ENCODE assay signal across 8 cellular contexts in the genomic region with DNA sequence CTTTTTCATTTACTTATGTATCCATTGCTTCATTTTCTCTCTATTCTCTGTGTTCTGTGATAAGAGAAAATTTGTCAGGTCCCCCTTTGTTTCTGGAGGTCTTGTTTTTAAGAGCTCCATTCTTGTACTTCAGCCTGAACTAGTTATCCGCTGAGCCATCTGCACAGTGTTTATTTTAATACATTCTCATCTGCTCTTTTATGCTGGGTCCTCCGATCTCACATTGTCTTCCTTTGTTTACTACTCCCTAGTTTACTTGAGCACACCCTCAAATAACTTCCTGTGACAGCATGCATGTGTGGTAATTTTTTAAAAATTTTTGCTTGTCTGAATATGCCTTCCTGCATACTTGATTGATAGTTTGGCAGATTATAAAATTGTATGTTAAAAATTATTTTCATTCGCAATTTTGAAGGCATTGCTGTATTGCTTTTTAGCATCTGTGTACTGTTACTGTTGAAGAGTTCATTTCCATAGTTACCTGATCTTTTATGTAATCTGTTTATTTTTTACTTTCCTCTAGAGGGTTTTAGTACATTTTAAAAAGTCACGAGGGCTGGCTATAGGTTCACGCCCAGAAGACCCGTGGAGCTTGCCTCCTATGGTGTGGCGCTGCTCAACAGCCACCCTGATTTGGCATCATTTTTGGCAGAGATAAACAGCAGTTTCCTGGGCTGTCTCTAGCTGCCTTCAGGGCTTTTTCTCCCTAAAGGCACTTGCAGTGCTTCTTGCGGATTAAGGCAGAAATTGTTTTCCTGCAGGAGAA. TPM values are rescaled to one million over a fixed set of nuclear protein-coding genes. Genes with fewer than 3 reads are reported as not detected.
DNase-seq lines count a peak whose midpoint lies in the region; ATAC-seq and TF ChIP-seq lines count a peak whose summit lies in the region.

No MANE protein-coding gene starts in this region.

- no peaks in the 10 kb centered on the region for H3K9me3 ChIP-seq in BLaER1 treated with 17β-estradiol and CSF1 and Interleukin-3, amounts not matched to agents 10 nM and 100 nM (replicated peaks in 1 of 11)
- H3K9me3 ChIP-seq in MG63 (no peaks in the 10 kb centered on the region), WERI-Rb-1 (ENCODE audit: severe bottlenecking) (no peaks in the 10 kb centered on the region), MM.1S (replicated peaks; ENCODE audit: insufficient read depth, low read length) (no peaks in the 10 kb centered on the region)

- H4K20me1 ChIP-seq in BLaER1 treated with 17β-estradiol and CSF1 and Interleukin-3, amounts not matched to agents 10 nM and 100 nM: peaks cover 36 to 99% (median 89%) of the 10 kb centered on the region in 11 experiments; a peak in 20 of 22 replicates
- no peaks in the 10 kb centered on the region for H4K20me1 ChIP-seq in MM.1S (ENCODE audit: insufficient read depth, low read length)

- peaks cover 97% of the 10 kb centered on the region for H3K79me2 ChIP-seq in MM.1S (ENCODE audit: low read length)

- H3K9me2 ChIP-seq in MM.1S (replicated peaks; ENCODE audit: insufficient read depth, low read length): no peaks in the 10 kb centered on the region

- H3K4me2 ChIP-seq in BLaER1 treated with 17β-estradiol and CSF1 and Interleukin-3, amounts not matched to agents 10 nM and 100 nM: peak overlapping the region in 7 of 11 experiments; percentile 0 to 26 (median 8); a peak in 5 of 22 replicates
- H3K4me2 ChIP-seq in MM.1S (ENCODE audit: low read depth, low read length): no peak overlapping the region

- peaks cover 13% of the 10 kb centered on the region for H3K36me3 Mint-ChIP-seq in stimulated activated memory B cell treated with anti-CD40 and anti-IgM and Interleukin-4, amounts not matched to agents 10 μg/mL and 1 μg/mL and 100 μg/mL, for 72 hours

- H2AFZ ChIP-seq in MM.1S (ENCODE audit: low read length): no peak overlapping the region

- no peak for ATAC-seq in stimulated activated memory B cell treated with anti-CD40 and anti-IgM and Interleukin-4, amounts not matched to agents 10 μg/mL and 1 μg/mL and 100 μg/mL, for 72 hours

- peaks cover 54% of the 10 kb centered on the region for H3K4me1 Mint-ChIP-seq in stimulated activated memory B cell treated with anti-CD40 and anti-IgM and Interleukin-4, amounts not matched to agents 10 μg/mL and 1 μg/mL and 100 μg/mL, for 72 hours

- H3K36me3 ChIP-seq in BLaER1 treated with 17β-estradiol and CSF1 and Interleukin-3, amounts not matched to agents 10 nM and 100 nM: peaks cover 4 to 56% (median 27%) of the 10 kb centered on the region in 11 experiments; a peak in 15 of 22 replicates
- H3K36me3 ChIP-seq in MG63 (no peaks in the 10 kb centered on the region), WERI-Rb-1 (no peaks in the 10 kb centered on the region), MM.1S (replicated peaks; ENCODE audit: insufficient read depth, low read length) (no peaks in the 10 kb centered on the region)

- H3K4me3 Mint-ChIP-seq in stimulated activated memory B cell treated with anti-CD40 and anti-IgM and Interleukin-4, amounts not matched to agents 10 μg/mL and 1 μg/mL and 100 μg/mL, for 72 hours: no peak overlapping the region

- peak overlapping the region in 1 of 11 experiments; percentile 3; a peak in 2 of 22 replicates for H3K9ac ChIP-seq in BLaER1 treated with 17β-estradiol and CSF1 and Interleukin-3, amounts not matched to agents 10 nM and 100 nM
- H3K9ac ChIP-seq in MM.1S (ENCODE audit: low read length): no peak overlapping the region

- H3K27me3 ChIP-seq in BLaER1 treated with 17β-estradiol and CSF1 and Interleukin-3, amounts not matched to agents 10 nM and 100 nM: no peaks in the 10 kb centered on the region
- H3K27me3 ChIP-seq in MG63: no peaks in the 10 kb centered on the region
- no peaks in the 10 kb centered on the region for H3K27me3 ChIP-seq in WERI-Rb-1 (ENCODE audit: insufficient read depth, low read depth, severe bottlenecking)
- no peaks in the 10 kb centered on the region for H3K27me3 ChIP-seq in MM.1S (replicated peaks; ENCODE audit: insufficient read depth, low read length)

- DNase-seq in MG63: peak; percentile 30
- no peak for DNase-seq in WERI-Rb-1
- DNase-seq in hippocampal formation (lab: John Stamatoyannopoulos, UW): peak; percentile 6 to 21
- DNase-seq in stimulated activated CD4-positive, alpha-beta T cell treated with anti-CD3 and anti-CD28 coated beads, Interleukin-4, amount 100 ng/mL, for 1 hour: no peak
- no peak for DNase-seq in MM.1S
- DNase-seq in ecto neural progenitor cell (ENCODE audit: low spot score): no peak

- H3F3A ChIP-seq in MM.1S (ENCODE audit: insufficient read depth, low read length): no peaks in the 10 kb centered on the region

- H3K27ac ChIP-seq in BLaER1 treated with 17β-estradiol and CSF1 and Interleukin-3, amounts not matched to agents 10 nM and 100 nM: peak overlapping the region in 3 of 11 experiments; percentile 4 to 19 (median 17); a peak in 3 of 22 replicates
- H3K27ac ChIP-seq in WERI-Rb-1 (peak overlapping the region; percentile 73), MM.1S (ENCODE audit: low read length) (no peak overlapping the region)

- H3K27ac Mint-ChIP-seq in stimulated activated memory B cell treated with anti-CD40 and anti-IgM and Interleukin-4, amounts not matched to agents 10 μg/mL and 1 μg/mL and 100 μg/mL, for 72 hours: peak overlapping the region; percentile 73

- no peak overlapping the region for H3K4me3 ChIP-seq in BLaER1 treated with 17β-estradiol and CSF1 and Interleukin-3, amounts not matched to agents 10 nM and 100 nM
- H3K4me3 ChIP-seq in MG63 (no peak overlapping the region), WERI-Rb-1 (ENCODE audit: low read depth, low read length) (no peak overlapping the region; the same call in 1 of the 2 replicates), MM.1S (ENCODE audit: low read length) (no peak overlapping the region)

- H3K4me1 ChIP-seq in BLaER1 treated with 17β-estradiol and CSF1 and Interleukin-3, amounts not matched to agents 10 nM and 100 nM: peaks cover 0 to 33% (median 14%) of the 10 kb centered on the region in 10 experiments; a peak in 13 of 20 replicates
- no peaks in the 10 kb centered on the region for H3K4me1 ChIP-seq in MM.1S (ENCODE audit: low read length)

- no peaks in the 10 kb centered on the region for H3K27me3 Mint-ChIP-seq in stimulated activated memory B cell treated with anti-CD40 and anti-IgM and Interleukin-4, amounts not matched to agents 10 μg/mL and 1 μg/mL and 100 μg/mL, for 72 hours

- TF ChIP-seq CTCF in WERI-Rb-1 (IDR thresholded peaks at IDR 0.05; ENCODE audit: low read depth, low read length) (no peak), MM.1S (IDR thresholded peaks at IDR 0.05; ENCODE audit: low read length) (no peak)

- no peaks in the 10 kb centered on the region for H3K9me3 Mint-ChIP-seq in stimulated activated memory B cell treated with anti-CD40 and anti-IgM and Interleukin-4, amounts not matched to agents 10 μg/mL and 1 μg/mL and 100 μg/mL, for 72 hours

RNA-seq across cellular contexts. Expression of gene RSBN1L, which starts 31.9 kb away (rescaled TPM):
- 11.2 and 19.1 TPM in 2 replicates for total RNA-seq in MG63 (2014; rRNA removed; shearing (Covaris generic); ENCODE audit: low replicate concordance)

Comparison
In these comparisons a context has a peak if more than half of its experiments do, and no peak if none do; other contexts are left out.
1. DNase-seq: peak in MG63 (single experiment) and hippocampal formation (2 of 2); none in WERI-Rb-1 (single experiment), stimulated activated CD4-positive, alpha-beta T cell treated with anti-CD3 and anti-CD28 coated beads, Interleukin-4, amount 100 ng/mL, for 1 hour (single experiment), MM.1S (single experiment) and ecto neural progenitor cell (single experiment).